Comparison of ENCODE assay signal across 20 cellular contexts in genomic region chr4:69239092-69239491, GRCh38. TPM values are rescaled to one million over a fixed set of nuclear protein-coding genes. Genes with fewer than 3 reads are reported as not detected.
DNase-seq lines count a peak whose midpoint lies in the region; ATAC-seq, FAIRE-seq and TF ChIP-seq lines count a peak whose summit lies in the region.
"Had no signal": no experiment of that assay in that cellular context is flagged by ENCODE, and none has a peak within 500 bp of the region (broad histone marks: within the 10 kb centered on the region; RNA-seq: fewer than 3 reads in every experiment).

No MANE protein-coding gene starts in this region.

- FAIRE-seq in K562 (lab: Jason Lieb, UNC) = no peak
- FAIRE-seq: A549, H1 had no signal

- in situ Hi-C loops in K562 (cut with MboI) = no loop called here

- no peaks in the 10 kb centered on the region for H3K27me3 Mint-ChIP-seq in CD8-positive, alpha-beta memory T cell
- H3K27me3 Mint-ChIP-seq: CD4-positive, alpha-beta memory T cell had no signal

- TF ChIP-seq RAD21 in K562 (CRISPR knock-in tag; conservative IDR thresholded peaks at IDR 0.05 in 1 of 2, IDR thresholded peaks at IDR 0.05 in 1 of 2) = no peak

- no peaks in the 10 kb centered on the region for H4K20me1 ChIP-seq in K562 (replicated peaks; ENCODE audit: control insufficient read depth, insufficient read depth, low read length)

- H3K27me3 ChIP-seq in CD8-positive, alpha-beta memory T cell (ENCODE audit: insufficient read depth, low read length, poor library complexity, severe bottlenecking) = no peaks in the 10 kb centered on the region
- H3K27me3 ChIP-seq in K562 (ENCODE audit: control insufficient read depth in 2 of 2, insufficient read depth in 2 of 2, low read length in 2 of 2) (no peaks in the 10 kb centered on the region), breast epithelium (no peaks in the 10 kb centered on the region)
- H3K27me3 ChIP-seq: BE2C had no signal

- no peak overlapping the region for H3K4me3 Mint-ChIP-seq in CD8-positive, alpha-beta memory T cell
- H3K4me3 Mint-ChIP-seq: CD4-positive, alpha-beta memory T cell; HFFc6; IgD-negative memory B cell had no signal

- no peak overlapping the region for H3K27ac Mint-ChIP-seq in CD8-positive, alpha-beta memory T cell
- H3K27ac Mint-ChIP-seq: CD4-positive, alpha-beta memory T cell; HFFc6; IgD-negative memory B cell had no signal

- no peak for TF ChIP-seq CTCF in K562 (IDR thresholded peaks at IDR 0.05 in 2 of 3, conservative IDR thresholded peaks at IDR 0.05 in 1 of 3; ENCODE audit: insufficient read depth in 2 of 3, low read depth in 1 of 3, low read length in 3 of 3)
- no peak for TF ChIP-seq CTCF in mucosa of descending colon (IDR thresholded peaks at IDR 0.05)
- TF ChIP-seq CTCF in breast epithelium (IDR thresholded peaks at IDR 0.05) = no peak

- intact Hi-C loops in K562 (cut with micrococcal nuclease) (loop anchor here (10.0 kb wide), 1 partner anchor 64 kb away; no protein-coding TSS in a partner anchor), mucosa of descending colon (cut with DNase I, micrococcal nuclease) (no loop called here), breast epithelium (cut with DNase I; ENCODE audit: low total_unique reads) (no loop called here)

- 15% methylated on average over 2 of the region's 2 CpGs for WGBS in K562 (ENCODE audit: insufficient coverage, low coverage, missing lambda C conversion rate)

- DNase-seq in CD8-positive, alpha-beta memory T cell = no peak
- DNase-seq in GF-D8 (lab: John Stamatoyannopoulos, UW) = peak; percentile 4
- DNase-seq in K562 (ENCODE audit: extremely low read depth in 1 of 4, low spot score in 3 of 4) = no peak
- no peak for DNase-seq in mucosa of descending colon
- DNase-seq in NCI-H2196 treated with DMSO at 0.1 percent for 48 hours (lab: John Stamatoyannopoulos, UW; ENCODE audit: unreplicated experiment) = no peak
- no peak for DNase-seq in breast epithelium (ENCODE audit: low spot score in 2 of 2)
- no peak for DNase-seq in left lobe of liver (ENCODE audit: low spot score)
- no peak for DNase-seq in NCI-H1092 (lab: John Stamatoyannopoulos, UW)
- DNase-seq: BE2C; CD4-positive, alpha-beta memory T cell; DMS 273 treated with DMSO at 0.1 percent for 48 hours; DMS79 treated with DMSO at 0.1 percent for 48 hours; GDM1; HFFc6 had no signal

- H3K36me3 ChIP-seq in CD8-positive, alpha-beta memory T cell (ENCODE audit: insufficient read depth, low read length) = no peaks in the 10 kb centered on the region
- H3K36me3 ChIP-seq in K562 (ENCODE audit: control insufficient read depth, insufficient read depth, low read length) = no peaks in the 10 kb centered on the region
- H3K36me3 ChIP-seq in mucosa of descending colon (ENCODE audit: low read depth) = no peaks in the 10 kb centered on the region
- no peaks in the 10 kb centered on the region for H3K36me3 ChIP-seq in breast epithelium
- H3K36me3 ChIP-seq: BE2C, HAP-1 had no signal

- ATAC-seq in K562 (no peak), mucosa of descending colon (peak; percentile 66), left lobe of liver (no peak)
- ATAC-seq: A549 had no signal

- H3K9ac ChIP-seq in K562 (ENCODE audit: insufficient read depth in 1 of 2, low read depth in 2 of 2, low read length in 2 of 2) = no peak overlapping the region
- H3K9ac ChIP-seq: KMS-11 had no signal

- no peak for TF ChIP-seq EP300 in K562 (IDR thresholded peaks at IDR 0.05; ENCODE audit: low read length)

- H3K27ac ChIP-seq in CD8-positive, alpha-beta memory T cell (ENCODE audit: low read depth, low read length) = peak overlapping the region; percentile 21
- peak overlapping the region; percentile 48; the same call in 1 of the 3 replicates for H3K27ac ChIP-seq in K562 (ENCODE audit: extremely low read depth, low read depth, low read length)
- no peak overlapping the region for H3K27ac ChIP-seq in breast epithelium
- H3K27ac ChIP-seq: A549, KMS-11 had no signal

- H3K4me2 ChIP-seq in K562 (ENCODE audit: insufficient read depth, low read length) = no peak overlapping the region
- H3K4me2 ChIP-seq: A549, KMS-11 had no signal

- no peaks in the 10 kb centered on the region for H3K36me3 Mint-ChIP-seq in CD8-positive, alpha-beta memory T cell
- H3K36me3 Mint-ChIP-seq: CD4-positive, alpha-beta memory T cell; IgD-negative memory B cell had no signal

- no peaks in the 10 kb centered on the region for H3K4me1 ChIP-seq in CD8-positive, alpha-beta memory T cell (ENCODE audit: insufficient read depth, low read length)
- H3K4me1 ChIP-seq in K562 (replicated peaks in 1 of 2; ENCODE audit: control insufficient read depth in 2 of 2, insufficient read depth in 2 of 2, low read length in 2 of 2) = no peaks in the 10 kb centered on the region
- peaks cover 5% of the 10 kb centered on the region for H3K4me1 ChIP-seq in mucosa of descending colon (ENCODE audit: low read depth)
- H3K4me1 ChIP-seq in breast epithelium = no peaks in the 10 kb centered on the region
- H3K4me1 ChIP-seq: BE2C, HAP-1 had no signal

- no peaks in the 10 kb centered on the region for H3K9me1 ChIP-seq in K562 (ENCODE audit: control insufficient read depth, insufficient read depth, low read length)

- H3K79me2 ChIP-seq in K562 (ENCODE audit: control insufficient read depth, insufficient read depth, low read length) = no peaks in the 10 kb centered on the region

- TF ChIP-seq POLR2A in K562 (conservative IDR thresholded peaks at IDR 0.05) (no peak), breast epithelium (IDR thresholded peaks at IDR 0.05) (no peak)

- no peaks in the 10 kb centered on the region for H3K4me1 Mint-ChIP-seq in CD8-positive, alpha-beta memory T cell
- H3K4me1 Mint-ChIP-seq: CD4-positive, alpha-beta memory T cell had no signal

- POLR2A ChIA-PET in CD8-positive, alpha-beta memory T cell (lab: Charles Lee) = no interaction called here
- POLR2A ChIA-PET in K562 (lab: Yijun Ruan, JAX) = no interaction called here

- no peaks in the 10 kb centered on the region for H3K9me3 ChIP-seq in CD8-positive, alpha-beta memory T cell (ENCODE audit: low read length)
- H3K9me3 ChIP-seq in K562 (replicated peaks; ENCODE audit: control insufficient read depth, insufficient read depth, low read depth, low read length) (no peaks in the 10 kb centered on the region), mucosa of descending colon (no peaks in the 10 kb centered on the region), breast epithelium (no peaks in the 10 kb centered on the region)
- H3K9me3 ChIP-seq: A549, BE2C, HAP-1 had no signal

- no TSS peak for BruUV-seq in K562 (replicated peaks; lab: Mats Ljungman, UMichigan)

- H3K9me3 Mint-ChIP-seq in CD8-positive, alpha-beta memory T cell = peaks cover 0 to 15% (median 6%) of the 10 kb centered on the region in 5 donors

- no peak overlapping the region for H2AFZ ChIP-seq in K562 (ENCODE audit: low read depth, low read length)

- no peak overlapping the region for H3K4me3 ChIP-seq in CD8-positive, alpha-beta memory T cell (ENCODE audit: low read length)
- H3K4me3 ChIP-seq in K562 (no peak overlapping the region), mucosa of descending colon (no peak overlapping the region), breast epithelium (no peak overlapping the region)
- H3K4me3 ChIP-seq: A549, HAP-1 had no signal

- CTCF ChIA-PET in CD8-positive, alpha-beta memory T cell (lab: Charles Lee) = no interaction called here
- CTCF ChIA-PET in K562 (lab: Yijun Ruan, JAX; ENCODE audit: low intra/inter-chr PET ratio) = no interaction called here

RNA-seq across cellular contexts. Expression of gene UGT2B11, which starts 24.5 kb away (rescaled TPM):
- total RNA-seq in CD8-positive, alpha-beta memory T cell = not detected
- polyA plus RNA-seq in CD8-positive, alpha-beta memory T cell = not detected
- not detected in 2 replicates for total RNA-seq in K562 (2011; cell fraction: chromatin; rRNA removed; ENCODE audit: low replicate concordance)
- total RNA-seq in K562 (2011; cell fraction: nucleolus; rRNA removed) = not detected in 2 replicates
- total RNA-seq in K562 (2011; cell fraction: nucleoplasm; rRNA removed) = not detected in 2 replicates
- total RNA-seq in K562 (2014; rRNA removed) (not detected in 2 replicates), K562 (2014; rRNA removed; fragmentation: Illumina TruSeq; extraction: Trizol) (not detected in 2 replicates), K562 (2015; rRNA removed; fragmentation: Illumina TruSeq; extraction: Trizol) (not detected in 2 replicates), K562 (2021) (not detected in 2 replicates), mucosa of descending colon (under 1 TPM in 2 of 3 donors, not detected in 1; 0.13 to 0.26 TPM), breast epithelium (10 to 100 TPM in 1 of 3 donors, 1 to 10 TPM in 1, not detected in 1; 4.0 to 18.4 TPM), left lobe of liver (0.25 TPM)
- polyA plus RNA-seq in K562 (2011; rRNA removed) (0.06 and 0.08 TPM in 2 replicates), K562 (2014; fragmentation: Illumina TruSeq; extraction: Trizol) (not detected in 2 replicates), K562 (2014; fragmentation: Nextera tagmentation; extraction: Ambion mirVana) (not detected), K562 (2014; rRNA removed) (not detected in 2 replicates)
- 0.06 and 0.15 TPM in 2 replicates for polyA plus RNA-seq in K562 (2011; cell fraction: cytosol; rRNA removed)
- polyA plus RNA-seq in K562 (2011; cell fraction: nucleus; rRNA removed) = 0.17 TPM in 1 of 2 replicates, not detected in the other
- polyA plus RNA-seq in K562 (2012) = not detected in 2 replicates
- not detected in 2 replicates for polyA minus RNA-seq in K562 (2011; rRNA and poly(A)+ RNA removed)
- not detected in 2 replicates for polyA minus RNA-seq in K562 (2011; cell fraction: cytosol; rRNA and poly(A)+ RNA removed)
- polyA minus RNA-seq in K562 (2011; cell fraction: nucleus; rRNA and poly(A)+ RNA removed) = not detected in 2 replicates
- total RNA-seq: CD4-positive, alpha-beta memory T cell; H1; HFFc6 had no signal
- polyA plus RNA-seq: AG04450; CD4-positive, alpha-beta memory T cell; H1; IgD-negative memory B cell had no signal

RNA-seq across cellular contexts. Expression of gene UGT2B28, which starts 41.2 kb away (rescaled TPM):
- total RNA-seq in CD8-positive, alpha-beta memory T cell = not detected
- not detected for polyA plus RNA-seq in CD8-positive, alpha-beta memory T cell
- not detected in 2 replicates for total RNA-seq in K562 (2011; cell fraction: chromatin; rRNA removed; ENCODE audit: low replicate concordance)
- total RNA-seq in K562 (2011; cell fraction: nucleolus; rRNA removed) = not detected in 2 replicates
- not detected in 2 replicates for total RNA-seq in K562 (2011; cell fraction: nucleoplasm; rRNA removed)
- total RNA-seq in K562 (2014; rRNA removed) (not detected in 2 replicates), K562 (2014; rRNA removed; fragmentation: Illumina TruSeq; extraction: Trizol) (not detected in 2 replicates), K562 (2015; rRNA removed; fragmentation: Illumina TruSeq; extraction: Trizol) (not detected in 2 replicates), K562 (2021) (not detected in 2 replicates), mucosa of descending colon (not detected), breast epithelium (1 to 10 TPM in 2 of 3 donors, not detected in 1; 1.9 to 2.0 TPM), left lobe of liver (not detected)
- polyA plus RNA-seq in K562 (2011; rRNA removed) (not detected in 2 replicates), K562 (2014; fragmentation: Illumina TruSeq; extraction: Trizol) (not detected in 2 replicates), K562 (2014; fragmentation: Nextera tagmentation; extraction: Ambion mirVana) (not detected), K562 (2014; rRNA removed) (not detected in 2 replicates)
- not detected in 2 replicates for polyA plus RNA-seq in K562 (2011; cell fraction: cytosol; rRNA removed)
- not detected in 2 replicates for polyA plus RNA-seq in K562 (2011; cell fraction: nucleus; rRNA removed)
- polyA plus RNA-seq in K562 (2012) = 0.08 TPM in 1 of 2 replicates, not detected in the other
- polyA minus RNA-seq in K562 (2011; rRNA and poly(A)+ RNA removed) = not detected in 2 replicates
- not detected in 2 replicates for polyA minus RNA-seq in K562 (2011; cell fraction: cytosol; rRNA and poly(A)+ RNA removed)
- not detected in 2 replicates for polyA minus RNA-seq in K562 (2011; cell fraction: nucleus; rRNA and poly(A)+ RNA removed)
- total RNA-seq: CD4-positive, alpha-beta memory T cell; H1; HFFc6 had no signal
- polyA plus RNA-seq: AG04450; CD4-positive, alpha-beta memory T cell; H1; IgD-negative memory B cell had no signal

Comparison
In these comparisons a context has a peak if more than half of its experiments do, and no peak if none do; other contexts are left out.
1. H3K27ac ChIP-seq: peak in CD8-positive, alpha-beta memory T cell (single experiment) and K562 (single experiment); none in breast epithelium (0 of 2).